24 cellular contexts compared by ENCODE assay signal in the genomic region with DNA sequence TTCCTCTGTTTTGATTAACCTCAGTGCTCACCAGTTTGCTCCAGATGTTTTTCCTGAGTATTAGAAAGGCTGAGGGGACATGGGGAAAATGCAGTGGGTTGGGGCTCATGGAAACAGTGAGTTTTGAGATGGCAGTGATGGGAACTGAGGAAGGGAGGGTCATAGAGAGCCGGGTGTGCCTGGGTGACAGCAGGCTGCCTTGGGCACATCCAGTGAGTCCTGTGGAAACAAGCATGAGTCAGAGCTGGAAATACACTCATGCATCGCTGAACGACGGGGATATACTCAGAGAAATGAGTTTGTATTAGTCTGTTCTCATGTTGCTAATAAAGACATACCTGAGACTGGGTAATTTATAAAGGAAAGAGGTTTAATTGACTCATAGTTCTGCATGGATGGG.
DNase-seq lines count a peak whose midpoint lies in the region; ATAC-seq and TF ChIP-seq lines count a peak whose summit lies in the region.
"Had no signal": no experiment of that assay in that cellular context is flagged by ENCODE, and none has a peak within 500 bp of the region (broad histone marks: within the 10 kb centered on the region; RNA-seq: fewer than 3 reads in every experiment).

No MANE protein-coding gene starts in this region.

- 58% methylated on average over 4 of the region's 4 CpGs for WGBS in mammary epithelial cell (ENCODE audit: low coverage, missing lambda C conversion rate)
- 70% methylated on average over 4 of the region's 4 CpGs for WGBS in mesenchymal stem cell
- WGBS in trophoblast cell (ENCODE audit: extremely low coverage, insufficient coverage, insufficient read length), result no CpG with 5 or more reads among the region's 4 CpGs

- no peak for TF ChIP-seq POLR2A in breast epithelium (IDR thresholded peaks at IDR 0.05)

- H3K4me2 ChIP-seq in mammary epithelial cell (ENCODE audit: insufficient read depth, low read depth, low read length) (no peak overlapping the region), mesenchymal stem cell (ENCODE audit: low read length, poor library complexity, severe bottlenecking) (no peak overlapping the region), trophoblast cell (ENCODE audit: low read length) (no peak overlapping the region)

- in situ Hi-C loops in mammary epithelial cell (cut with MboI; ENCODE audit: low sequenced_read_pairs in 2 of 2), result no loop called here

- H3K79me2 ChIP-seq in mammary epithelial cell (ENCODE audit: insufficient read depth, low read length), result no peaks in the 10 kb centered on the region
- no peaks in the 10 kb centered on the region for H3K79me2 ChIP-seq in trophoblast cell (ENCODE audit: control insufficient read depth, insufficient read depth, low read length, poor library complexity)

- H3K14ac ChIP-seq in mesenchymal stem cell (ENCODE audit: low read length in 2 of 2) (no peak overlapping the region), trophoblast cell (ENCODE audit: low read length) (no peak overlapping the region)

- H4K8ac ChIP-seq in mesenchymal stem cell (ENCODE audit: low read length) (no peak overlapping the region), trophoblast cell (ENCODE audit: low read depth, low read length) (no peak overlapping the region)

- H3K27me3 ChIP-seq in breast epithelium, result no peaks in the 10 kb centered on the region
- no peaks in the 10 kb centered on the region for H3K27me3 ChIP-seq in mammary epithelial cell (ENCODE audit: insufficient read depth, low read length)
- no peaks in the 10 kb centered on the region for H3K27me3 ChIP-seq in mesenchymal stem cell (ENCODE audit: control insufficient read depth in 1 of 2, insufficient read depth in 1 of 2, low read length in 2 of 2)
- H3K27me3 ChIP-seq in trophoblast cell (ENCODE audit: insufficient read depth, low read length), result no peaks in the 10 kb centered on the region

- H3K9me3 ChIP-seq in breast epithelium (no peaks in the 10 kb centered on the region), mammary epithelial cell (replicated peaks; ENCODE audit: insufficient read depth, low read length) (no peaks in the 10 kb centered on the region), mesenchymal stem cell (ENCODE audit: control insufficient read depth, low read length) (no peaks in the 10 kb centered on the region), trophoblast cell (ENCODE audit: insufficient read depth, low read depth, low read length) (no peaks in the 10 kb centered on the region)

- H3K4me3 ChIP-seq in breast epithelium (no peak overlapping the region), mammary epithelial cell (replicated peaks in 1 of 3; ENCODE audit: insufficient read depth in 1 of 3, low read depth in 2 of 3, low read length in 3 of 3) (no peak overlapping the region), mesenchymal stem cell (ENCODE audit: insufficient read depth in 1 of 2, low read depth in 1 of 2, low read length in 2 of 2) (no peak overlapping the region), trophoblast cell (ENCODE audit: low read depth, low read length) (no peak overlapping the region)
- H3K4me3 ChIP-seq: SJCRH30 had no signal

- peak; percentile 13 for DNase-seq in MCF 10A (ENCODE audit: unreplicated experiment)
- DNase-seq in breast epithelium (ENCODE audit: low spot score in 2 of 2), result no peak
- DNase-seq in M059J (ENCODE audit: low read depth), result peak; percentile 57
- DNase-seq in mammary epithelial cell, result peak; percentile 16
- peak; percentile 84 for DNase-seq in renal cortical epithelial cell (ENCODE audit: low read depth)
- DNase-seq in left lobe of liver (ENCODE audit: low spot score), result no peak
- no peak for DNase-seq in mesenchymal stem cell
- DNase-seq in trophoblast cell, result no peak
- DNase-seq: 8988T; activated CD4-positive, alpha-beta T cell treated with anti-CD3 and anti-CD28 coated beads for 4 hours; amygdala; CD4-positive, CD25-positive, alpha-beta regulatory T cell; Karpas-422; MV-4-11; natural killer cell; NCI-H146; NCI-H226; NCI-H526 treated with DMSO at 0.1 percent for 48 hours; SJCRH30; SW 1271 had no signal

- H3K27ac ChIP-seq in breast epithelium (no peak overlapping the region), mammary epithelial cell (ENCODE audit: insufficient read depth, low read depth, low read length) (no peak overlapping the region), mesenchymal stem cell (ENCODE audit: low read length, poor library complexity, severe bottlenecking) (no peak overlapping the region), trophoblast cell (ENCODE audit: low read depth, low read length) (no peak overlapping the region)
- H3K27ac ChIP-seq: SJCRH30, VCaP had no signal

- H3K18ac ChIP-seq in mesenchymal stem cell (ENCODE audit: low read depth in 1 of 2, low read length in 2 of 2), result no peak overlapping the region
- no peak overlapping the region for H3K18ac ChIP-seq in trophoblast cell (ENCODE audit: low read length)

- CTCF ChIA-PET in MCF 10A (lab: Yijun Ruan, JAX) (interaction anchor here (0.6 kb wide), 1 partner anchor 165 kb away, joined by 4 read pairs; no protein-coding TSS in a partner anchor), mammary epithelial cell (lab: Charles Lee; ENCODE audit: low non-redundant PET) (no interaction called here)

- no peaks in the 10 kb centered on the region for H3K27me3 Mint-ChIP-seq in MCF 10A (ENCODE audit: insufficient read depth, unreplicated experiment)
- H3K27me3 Mint-ChIP-seq: activated naive CD4-positive, alpha-beta T cell treated with anti-CD3 and anti-CD28 coated beads, Interleukin-2, amount 50 U/mL, for 24 hours; CD4-positive, CD25-positive, alpha-beta regulatory T cell; type B pancreatic cell had no signal

- H3K36me3 ChIP-seq in breast epithelium, result no peaks in the 10 kb centered on the region
- H3K36me3 ChIP-seq in mammary epithelial cell (ENCODE audit: insufficient read depth, low read length), result no peaks in the 10 kb centered on the region
- no peaks in the 10 kb centered on the region for H3K36me3 ChIP-seq in mesenchymal stem cell (ENCODE audit: control insufficient read depth in 1 of 2, insufficient read depth in 2 of 2, low read depth in 1 of 2, low read length in 2 of 2)
- no peaks in the 10 kb centered on the region for H3K36me3 ChIP-seq in trophoblast cell (ENCODE audit: control insufficient read depth in 1 of 2, insufficient read depth in 2 of 2, low read length in 2 of 2)
- H3K36me3 ChIP-seq: SJCRH30 had no signal

- no peaks in the 10 kb centered on the region for H3K4me1 Mint-ChIP-seq in MCF 10A (ENCODE audit: insufficient read depth, unreplicated experiment)
- H3K4me1 Mint-ChIP-seq: activated naive CD4-positive, alpha-beta T cell treated with anti-CD3 and anti-CD28 coated beads, Interleukin-2, amount 50 U/mL, for 24 hours; CD4-positive, CD25-positive, alpha-beta regulatory T cell; natural killer cell; stimulated activated effector memory CD8-positive, alpha-beta T cell treated with anti-CD3 and anti-CD28 coated beads, Interleukin-12 subunit alpha, Interleukin-12 subunit beta, amount 100 ng/mL, for 72 hours had no signal

- H3K9me3 Mint-ChIP-seq in MCF 10A (ENCODE audit: unreplicated experiment), result peaks cover 9% of the 10 kb centered on the region
- H3K9me3 Mint-ChIP-seq: activated naive CD4-positive, alpha-beta T cell treated with anti-CD3 and anti-CD28 coated beads, Interleukin-2, amount 50 U/mL, for 24 hours; CD4-positive, CD25-positive, alpha-beta regulatory T cell; natural killer cell; stimulated activated effector memory CD8-positive, alpha-beta T cell treated with anti-CD3 and anti-CD28 coated beads, Interleukin-12 subunit alpha, Interleukin-12 subunit beta, amount 100 ng/mL, for 72 hours; type B pancreatic cell had no signal

- H2AK5ac ChIP-seq in mesenchymal stem cell (ENCODE audit: low read length, severe bottlenecking), result no peak overlapping the region
- no peak overlapping the region for H2AK5ac ChIP-seq in trophoblast cell (ENCODE audit: low read length)

- H3K36me3 Mint-ChIP-seq in MCF 10A (ENCODE audit: insufficient read depth, unreplicated experiment), result no peaks in the 10 kb centered on the region
- H3K36me3 Mint-ChIP-seq: activated naive CD4-positive, alpha-beta T cell treated with anti-CD3 and anti-CD28 coated beads, Interleukin-2, amount 50 U/mL, for 24 hours; CD4-positive, CD25-positive, alpha-beta regulatory T cell; natural killer cell; stimulated activated effector memory CD8-positive, alpha-beta T cell treated with anti-CD3 and anti-CD28 coated beads, Interleukin-12 subunit alpha, Interleukin-12 subunit beta, amount 100 ng/mL, for 72 hours; type B pancreatic cell had no signal

- H3K4me1 ChIP-seq in breast epithelium (no peaks in the 10 kb centered on the region), mammary epithelial cell (ENCODE audit: insufficient read depth, low read length) (no peaks in the 10 kb centered on the region), mesenchymal stem cell (ENCODE audit: control insufficient read depth, insufficient read depth, low read depth, low read length) (no peaks in the 10 kb centered on the region), trophoblast cell (ENCODE audit: control insufficient read depth in 1 of 2, insufficient read depth in 2 of 2, low read length in 2 of 2) (no peaks in the 10 kb centered on the region)
- H3K4me1 ChIP-seq: SJCRH30 had no signal

- POLR2A ChIA-PET in MCF 10A (lab: Yijun Ruan, JAX), result no interaction called here

- H4K91ac ChIP-seq in mesenchymal stem cell (ENCODE audit: low read length) (no peak overlapping the region), trophoblast cell (ENCODE audit: low read depth, low read length) (no peak overlapping the region)

- no peak overlapping the region for H2AFZ ChIP-seq in mammary epithelial cell (ENCODE audit: low read depth, low read length)
- H2AFZ ChIP-seq in mesenchymal stem cell (ENCODE audit: low read depth, low read length), result no peak overlapping the region
- H2AFZ ChIP-seq in trophoblast cell (ENCODE audit: insufficient read depth, low read length, poor library complexity), result no peak overlapping the region

- no peak overlapping the region for H2BK15ac ChIP-seq in mesenchymal stem cell (ENCODE audit: low read depth, poor library complexity, severe bottlenecking)

- BruUV-seq in MCF 10A (replicated peaks; lab: Mats Ljungman, UMichigan) (no TSS peak), mammary epithelial cell (replicated peaks; lab: Mats Ljungman, UMichigan) (no TSS peak)

- dilution Hi-C loops in mammary epithelial cell (cut with HindIII; ENCODE audit: low sequenced_read_pairs), result no loop called here

- TF ChIP-seq CTCF in MCF 10A (IDR thresholded peaks at IDR 0.05; ENCODE audit: unreplicated experiment), result no peak
- TF ChIP-seq CTCF in breast epithelium (IDR thresholded peaks at IDR 0.05), result no peak
- no peak for TF ChIP-seq CTCF in mammary epithelial cell (conservative IDR thresholded peaks at IDR 0.05 in 1 of 2, IDR thresholded peaks at IDR 0.05 in 1 of 2; ENCODE audit: extremely low read depth in 1 of 2, insufficient read depth in 1 of 2, low read depth in 1 of 2, low read length in 2 of 2)

- H2BK5ac ChIP-seq in mesenchymal stem cell (ENCODE audit: low read depth, low read length, poor library complexity, severe bottlenecking) (no peak overlapping the region), trophoblast cell (ENCODE audit: low read depth, low read length, poor library complexity) (no peak overlapping the region)

- ATAC-seq in left lobe of liver, result no peak
- ATAC-seq: natural killer cell; stimulated activated effector memory CD8-positive, alpha-beta T cell treated with anti-CD3 and anti-CD28 coated beads, Interleukin-12 subunit alpha, Interleukin-12 subunit beta, amount 100 ng/mL, for 72 hours had no signal

- H4K20me1 ChIP-seq in mammary epithelial cell (ENCODE audit: insufficient read depth, low read length), result no peaks in the 10 kb centered on the region

- intact Hi-C loops in MCF 10A (cut with micrococcal nuclease) (no loop called here), breast epithelium (cut with DNase I; ENCODE audit: low total_unique reads) (no loop called here), mammary epithelial cell (cut with micrococcal nuclease) (no loop called here)

- no peak overlapping the region for H3K4ac ChIP-seq in mesenchymal stem cell (ENCODE audit: low read depth in 1 of 2, low read length in 2 of 2)
- no peak overlapping the region for H3K4ac ChIP-seq in trophoblast cell (ENCODE audit: low read depth, low read length)

- H3K27ac Mint-ChIP-seq in MCF 10A (ENCODE audit: low read depth, unreplicated experiment), result no peak overlapping the region
- H3K27ac Mint-ChIP-seq: activated naive CD4-positive, alpha-beta T cell treated with anti-CD3 and anti-CD28 coated beads, Interleukin-2, amount 50 U/mL, for 24 hours; CD4-positive, CD25-positive, alpha-beta regulatory T cell; natural killer cell; stimulated activated effector memory CD8-positive, alpha-beta T cell treated with anti-CD3 and anti-CD28 coated beads, Interleukin-12 subunit alpha, Interleukin-12 subunit beta, amount 100 ng/mL, for 72 hours; type B pancreatic cell had no signal

- H2BK120ac ChIP-seq in mesenchymal stem cell (ENCODE audit: low read depth, low read length), result no peak overlapping the region
- no peak overlapping the region for H2BK120ac ChIP-seq in trophoblast cell (ENCODE audit: insufficient read depth, low read length, poor library complexity)

- H2BK12ac ChIP-seq in mesenchymal stem cell (ENCODE audit: low read length in 2 of 2) (no peak overlapping the region), trophoblast cell (ENCODE audit: low read length) (no peak overlapping the region)

- H3K79me1 ChIP-seq in mesenchymal stem cell (replicated peaks; ENCODE audit: low read length, poor library complexity, severe bottlenecking), result peaks cover 8% of the 10 kb centered on the region
- no peaks in the 10 kb centered on the region for H3K79me1 ChIP-seq in trophoblast cell (ENCODE audit: low read length)

- H3K9ac ChIP-seq in mammary epithelial cell (ENCODE audit: insufficient read depth, low read length) (no peak overlapping the region), mesenchymal stem cell (ENCODE audit: low read length) (no peak overlapping the region), trophoblast cell (ENCODE audit: low read length) (no peak overlapping the region)

- no peak overlapping the region for H3K4me3 Mint-ChIP-seq in MCF 10A (ENCODE audit: unreplicated experiment)
- H3K4me3 Mint-ChIP-seq: activated naive CD4-positive, alpha-beta T cell treated with anti-CD3 and anti-CD28 coated beads, Interleukin-2, amount 50 U/mL, for 24 hours; CD4-positive, CD25-positive, alpha-beta regulatory T cell; natural killer cell; stimulated activated effector memory CD8-positive, alpha-beta T cell treated with anti-CD3 and anti-CD28 coated beads, Interleukin-12 subunit alpha, Interleukin-12 subunit beta, amount 100 ng/mL, for 72 hours; type B pancreatic cell had no signal

- H4K12ac ChIP-seq in trophoblast cell (ENCODE audit: low read depth, low read length), result no peak overlapping the region

- H3K23ac ChIP-seq in mesenchymal stem cell (ENCODE audit: low read length in 2 of 2) (no peak overlapping the region), trophoblast cell (ENCODE audit: low read length) (no peak overlapping the region)

Comparison
In these comparisons a context has a peak if more than half of its experiments do, and no peak if none do; other contexts are left out.
1. DNase-seq: peak in MCF 10A (single experiment), M059J (single experiment), mammary epithelial cell (single experiment) and renal cortical epithelial cell (single experiment); none in breast epithelium (0 of 2), left lobe of liver (single experiment), mesenchymal stem cell (single experiment) and trophoblast cell (0 of 2).